In genomic region chr1:151485685-151486255, GRCh38 we compare ENCODE assay signal across 2 cellular contexts.
TF ChIP-seq lines count a peak whose summit lies in the region.

No MANE protein-coding gene starts in this region.

TF ChIP-seq in HepG2, 621 proteins besides CTCF, POLR2A, EP300 and RAD21:
- no peak for TF ChIP-seq REXO4 (CRISPR knock-in tag; IDR thresholded peaks at IDR 0.05; ENCODE audit: borderline replicate concordance)
- no peak for TF ChIP-seq RELA (CRISPR knock-in tag; IDR thresholded peaks at IDR 0.05)

TF ChIP-seq in WTC11, 78 proteins besides CTCF, POLR2A, EP300 and RAD21:
- TF ChIP-seq TEAD4 (CRISPR knock-in tag; IDR thresholded peaks at IDR 0.05) (no peak), SOX15 (CRISPR knock-in tag; IDR thresholded peaks at IDR 0.05) (no peak)
